Comparison of ENCODE assay signal across 7 cellular contexts in the genomic region with DNA sequence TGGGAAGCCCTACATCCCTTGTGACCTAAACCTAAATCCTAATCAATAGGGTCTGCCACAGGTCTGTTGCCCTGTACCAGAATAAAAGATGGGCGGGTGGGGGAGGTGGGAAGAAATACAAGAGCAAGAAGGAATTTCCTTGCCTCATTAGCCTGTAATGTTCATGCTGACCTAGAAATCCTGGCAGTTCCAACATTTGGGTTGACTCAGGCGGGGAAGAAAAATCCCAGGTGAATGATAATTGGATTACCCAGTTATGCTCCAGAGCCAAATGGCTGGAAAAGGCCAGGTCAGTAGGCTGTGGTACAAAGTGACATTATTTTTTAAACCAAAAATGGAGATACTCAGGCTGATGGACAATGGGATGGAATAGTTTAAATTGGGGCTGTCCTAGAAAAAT. TPM values are rescaled to one million over a fixed set of nuclear protein-coding genes. Genes with fewer than 3 reads are reported as not detected.
A peak's percentile ranks its signal among the peaks of the same experiment; 100 is the strongest.
DNase-seq lines count a peak whose midpoint lies in the region; ATAC-seq and TF ChIP-seq lines count a peak whose summit lies in the region.

No MANE protein-coding gene starts in this region.

- H3K9me3 ChIP-seq in WERI-Rb-1 (ENCODE audit: severe bottlenecking), result peaks cover 2% of the 10 kb centered on the region
- no peaks in the 10 kb centered on the region for H3K9me3 ChIP-seq in gastroesophageal sphincter
- no peaks in the 10 kb centered on the region for H3K9me3 ChIP-seq in spleen

- H3K27ac ChIP-seq in WERI-Rb-1, result peak overlapping the region; percentile 95
- H3K27ac ChIP-seq in gastroesophageal sphincter, result peak overlapping the region; percentile 89 to 100 (median 99)
- peak overlapping the region; percentile 92 to 99 (median 98) for H3K27ac ChIP-seq in spleen

- H3K27me3 ChIP-seq in WERI-Rb-1 (ENCODE audit: insufficient read depth, low read depth, severe bottlenecking), result no peaks in the 10 kb centered on the region
- H3K27me3 ChIP-seq in gastroesophageal sphincter, result no peaks in the 10 kb centered on the region
- H3K27me3 ChIP-seq in spleen (replicated peaks in 1 of 7), result no peaks in the 10 kb centered on the region

- H3K4me1 ChIP-seq in gastroesophageal sphincter (peaks cover 21 to 64% (median 31%) of the 10 kb centered on the region in 3 donors), spleen (peaks cover 26 to 75% (median 62%) of the 10 kb centered on the region in 6 donors)

- DNase-seq in HCEC 1CT (peak; percentile 48), WERI-Rb-1 (no peak), spleen (no peak), NCI-H1092 treated with DMSO at 0.1 percent for 48 hours (lab: John Stamatoyannopoulos, UW) (no peak), activated gamma-delta T cell treated with Interleukin-2 at 50 U/mL for 16 hours (no peak)

- peaks cover 68% of the 10 kb centered on the region for H3K36me3 ChIP-seq in WERI-Rb-1
- peaks cover 0 to 5% of the 10 kb centered on the region in 2 donors for H3K36me3 ChIP-seq in gastroesophageal sphincter
- H3K36me3 ChIP-seq in spleen, result peaks cover 0 to 38% (median under 1%) of the 10 kb centered on the region in 6 donors

- no peak for TF ChIP-seq EP300 in gastroesophageal sphincter (IDR thresholded peaks at IDR 0.05)

- no peak for ATAC-seq in gastroesophageal sphincter
- ATAC-seq in GM21717 (IDR thresholded peaks at IDR 0.05; ENCODE audit: unreplicated experiment), result no peak

- 0 to 10% methylated on average over 1 to 2 of the region's 2 CpGs for WGBS in gastroesophageal sphincter (ENCODE audit: low coverage in 1 of 2), 2 donors
- WGBS in spleen, 5 donors, result 73 to 83% (median 75%) methylated on average over 2 of the region's 2 CpGs

- H3K4me3 ChIP-seq in WERI-Rb-1 (ENCODE audit: low read depth, low read length) (peak overlapping the region; percentile 97), gastroesophageal sphincter (peak overlapping the region; percentile 75 to 96), spleen (peak overlapping the region; percentile 67 to 93 (median 82))

- TF ChIP-seq POLR2A in gastroesophageal sphincter (IDR thresholded peaks at IDR 0.05) (no peak), spleen (IDR thresholded peaks at IDR 0.05) (no peak)

- intact Hi-C loops in spleen (cut with DNase I; ENCODE audit: low total_unique reads), result no loop called here

- TF ChIP-seq CTCF in WERI-Rb-1 (IDR thresholded peaks at IDR 0.05; ENCODE audit: low read depth, low read length) (no peak), gastroesophageal sphincter (IDR thresholded peaks at IDR 0.05) (no peak), spleen (IDR thresholded peaks at IDR 0.05 in 8 of 11, conservative IDR thresholded peaks at IDR 0.05 in 3 of 11) (no peak)

RNA-seq across cellular contexts. Expression of a gene that starts 27.3 kb away (rescaled TPM):
- total RNA-seq in gastroesophageal sphincter, result under 1 TPM in 1 of 4 donors, not detected in 3; 0.67 TPM
- 1 to 10 TPM in 1 of 7 donors, under 1 TPM in 1, not detected in 5; 0.47 to 1.6 TPM for total RNA-seq in spleen
- polyA plus RNA-seq in spleen, result under 1 TPM in 1 of 3 donors, not detected in 2; 0.10 TPM
